In genomic region chr12:69412655-69413054, GRCh38 we compare ENCODE assay signal across 20 cellular contexts. TPM values are rescaled to one million over a fixed set of nuclear protein-coding genes. Genes with fewer than 3 reads are reported as not detected.
A peak's percentile ranks its signal among the peaks of the same experiment; 100 is the strongest.
DNase-seq lines count a peak whose midpoint lies in the region; ATAC-seq, FAIRE-seq and TF ChIP-seq lines count a peak whose summit lies in the region.
"Had no signal": no experiment of that assay in that cellular context is flagged by ENCODE, and none has a peak within 500 bp of the region (broad histone marks: within the 10 kb centered on the region; RNA-seq: fewer than 3 reads in every experiment).

No MANE protein-coding gene starts in this region.

- ATAC-seq in A549 (no peak; a peak in 1 of 6 replicates), K562 (no peak), GM18498 (IDR thresholded peaks at IDR 0.05; ENCODE audit: unreplicated experiment) (no peak)
- ATAC-seq: GM23338 had no signal

- TF ChIP-seq CTCF in A549 (IDR thresholded peaks at IDR 0.05) = no peak
- no peak for TF ChIP-seq CTCF in HEK293 (tag by site-specific recombination; IDR thresholded peaks at IDR 0.05)
- TF ChIP-seq CTCF in K562 (IDR thresholded peaks at IDR 0.05 in 2 of 3, conservative IDR thresholded peaks at IDR 0.05 in 1 of 3; ENCODE audit: insufficient read depth in 2 of 3, low read depth in 1 of 3, low read length in 3 of 3) = no peak
- no peak for TF ChIP-seq CTCF in neural progenitor cell (IDR thresholded peaks at IDR 0.05)

- no peak for TF ChIP-seq RAD21 in A549 (conservative IDR thresholded peaks at IDR 0.05 in 1 of 2, IDR thresholded peaks at IDR 0.05 in 1 of 2)
- no peak for TF ChIP-seq RAD21 in K562 (CRISPR knock-in tag; conservative IDR thresholded peaks at IDR 0.05 in 1 of 2, IDR thresholded peaks at IDR 0.05 in 1 of 2)

- no peaks in the 10 kb centered on the region for H3K9me1 ChIP-seq in K562 (ENCODE audit: control insufficient read depth, insufficient read depth, low read length)

- H3K27me3 ChIP-seq in K562 (ENCODE audit: control insufficient read depth in 2 of 2, insufficient read depth in 2 of 2, low read length in 2 of 2) (no peaks in the 10 kb centered on the region), neural progenitor cell (no peaks in the 10 kb centered on the region)

- peaks cover 8% of the 10 kb centered on the region for H3F3A ChIP-seq in neural progenitor cell (ENCODE audit: low read depth)

- H3K36me3 Mint-ChIP-seq in neural progenitor cell = peaks cover 10% of the 10 kb centered on the region

- in situ Hi-C loops in K562 (cut with MboI) = no loop called here

- H3K79me2 ChIP-seq in K562 (ENCODE audit: control insufficient read depth, insufficient read depth, low read length) (no peaks in the 10 kb centered on the region), neural progenitor cell (ENCODE audit: low read depth) (no peaks in the 10 kb centered on the region)

- H3K4me1 Mint-ChIP-seq in neural progenitor cell = peaks cover 8% of the 10 kb centered on the region

- H3K4me3 Mint-ChIP-seq in neural progenitor cell = no peak overlapping the region
- H3K4me3 Mint-ChIP-seq: CD4-positive, alpha-beta T cell; GM23338; HFFc6 had no signal

- no peak for TF ChIP-seq EP300 in A549 (IDR thresholded peaks at IDR 0.05)
- no peak for TF ChIP-seq EP300 in K562 (IDR thresholded peaks at IDR 0.05; ENCODE audit: low read length)

- H3K9ac ChIP-seq in K562 (ENCODE audit: insufficient read depth in 1 of 2, low read depth in 2 of 2, low read length in 2 of 2) (no peak overlapping the region), neural progenitor cell (no peak overlapping the region)

- 76% methylated on average over 3 of the region's 3 CpGs for WGBS in A549 (ENCODE audit: missing lambda C conversion rate)
- WGBS in K562 (ENCODE audit: insufficient coverage, low coverage, missing lambda C conversion rate) = 31% methylated on average over 3 of the region's 3 CpGs

- peaks cover 0 to 6% of the 10 kb centered on the region in 2 experiments; a peak in 2 of 3 replicates for H3K36me3 ChIP-seq in HEK293 (ENCODE audit: control insufficient read depth in 2 of 2, insufficient read depth in 1 of 2, low read length in 2 of 2)
- H3K36me3 ChIP-seq in K562 (ENCODE audit: control insufficient read depth, insufficient read depth, low read length) = no peaks in the 10 kb centered on the region
- H3K36me3 ChIP-seq in neural progenitor cell = no peaks in the 10 kb centered on the region

- intact Hi-C loops in K562 (cut with micrococcal nuclease) (loop anchor here (10.0 kb wide), 1 partner anchor 258 kb away; no protein-coding TSS in a partner anchor), posterior vena cava (cut with DNase I) (no loop called here)

- H3K4me2 ChIP-seq in A549 (no peak overlapping the region), K562 (ENCODE audit: insufficient read depth, low read length) (no peak overlapping the region), neural progenitor cell (no peak overlapping the region)
- H3K4me2 ChIP-seq: GM23338 had no signal

- peaks cover 17% of the 10 kb centered on the region for H3K4me1 ChIP-seq in A549
- H3K4me1 ChIP-seq in HEK293 (ENCODE audit: control insufficient read depth, insufficient read depth, low read length) = no peaks in the 10 kb centered on the region
- H3K4me1 ChIP-seq in K562 (replicated peaks in 1 of 2; ENCODE audit: control insufficient read depth in 2 of 2, insufficient read depth in 2 of 2, low read length in 2 of 2) = peaks cover 3 to 8% of the 10 kb centered on the region in 2 experiments; a peak in 3 of 5 replicates
- H3K4me1 ChIP-seq in neural progenitor cell = peaks cover 7% of the 10 kb centered on the region

- no TSS peak for BruUV-seq in K562 (replicated peaks; lab: Mats Ljungman, UMichigan)

- no peaks in the 10 kb centered on the region for H3K9me3 ChIP-seq in A549
- no peaks in the 10 kb centered on the region for H3K9me3 ChIP-seq in HEK293 (ENCODE audit: control insufficient read depth, insufficient read depth, low read depth, low read length)
- no peaks in the 10 kb centered on the region for H3K9me3 ChIP-seq in K562 (replicated peaks; ENCODE audit: control insufficient read depth, insufficient read depth, low read depth, low read length)
- H3K9me3 ChIP-seq in neural progenitor cell (ENCODE audit: low read depth) = no peaks in the 10 kb centered on the region

- H2AFZ ChIP-seq in K562 (ENCODE audit: low read depth, low read length) = no peak overlapping the region
- H2AFZ ChIP-seq in neural progenitor cell (replicated peaks) = no peak overlapping the region
- H2AFZ ChIP-seq: GM23338 had no signal

- peak overlapping the region; percentile 79 for H3K27ac Mint-ChIP-seq in neural progenitor cell
- H3K27ac Mint-ChIP-seq: CD4-positive, alpha-beta T cell; GM23338; HFFc6 had no signal

- H3K4me3 ChIP-seq in A549 (no peak overlapping the region), HEK293 (ENCODE audit: low read depth, low read length) (no peak overlapping the region), K562 (no peak overlapping the region), neural progenitor cell (no peak overlapping the region)
- H3K4me3 ChIP-seq: GM23338 had no signal

- peak overlapping the region in 1 of 2 experiments; percentile 30; a peak in 1 of 6 replicates for H3K27ac ChIP-seq in A549
- H3K27ac ChIP-seq in HEK293 (ENCODE audit: extremely low read depth, low read depth, low read length) = no peak overlapping the region
- H3K27ac ChIP-seq in K562 (ENCODE audit: extremely low read depth, low read depth, low read length) = no peak overlapping the region
- H3K27ac ChIP-seq in neural progenitor cell = no peak overlapping the region
- H3K27ac ChIP-seq: C4-2B had no signal

- POLR2A ChIA-PET in A549 (lab: Yijun Ruan, JAX) = no interaction called here
- POLR2A ChIA-PET in HEK293 (lab: Yijun Ruan, JAX) = no interaction called here
- POLR2A ChIA-PET in K562 (lab: Yijun Ruan, JAX) = no interaction called here

- no peak for FAIRE-seq in A549 (lab: Jason Lieb, UNC)
- FAIRE-seq in K562 (lab: Jason Lieb, UNC) = no peak
- FAIRE-seq: GM12892, H54 had no signal

- H3K27me3 Mint-ChIP-seq in neural progenitor cell (ENCODE audit: insufficient read depth, low read depth) = no peaks in the 10 kb centered on the region
- H3K27me3 Mint-ChIP-seq: CD4-positive, alpha-beta T cell had no signal

- H3K9me3 Mint-ChIP-seq in neural progenitor cell = no peaks in the 10 kb centered on the region
- H3K9me3 Mint-ChIP-seq: CD4-positive, alpha-beta T cell; GM23338; HFFc6 had no signal

- CTCF ChIA-PET in A549 (lab: Yijun Ruan, JAX) = interaction anchor here (1.0 to 1.6 kb wide), 2 partner anchors 11 to 18 kb away, joined by 3 to 4 read pairs; no protein-coding TSS in a partner anchor
- CTCF ChIA-PET in HEK293 (lab: Yijun Ruan, JAX) = no interaction called here
- CTCF ChIA-PET in K562 (lab: Yijun Ruan, JAX; ENCODE audit: low intra/inter-chr PET ratio) = interaction anchor here (0.7 kb wide), 1 partner anchor 226 kb away, joined by 6 read pairs; no protein-coding TSS in a partner anchor

- TF ChIP-seq POLR2A in A549 (IDR thresholded peaks at IDR 0.05; ENCODE audit: low read length) (no peak), K562 (conservative IDR thresholded peaks at IDR 0.05) (no peak)

- DNase-seq in A549 (ENCODE audit: low read depth in 1 of 2, low spot score in 1 of 2) = no peak
- DNase-seq in K562 (ENCODE audit: extremely low read depth in 1 of 4, low spot score in 3 of 4) = no peak
- no peak for DNase-seq in neural progenitor cell (ENCODE audit: low spot score)
- no peak for DNase-seq in Kasumi-1 (lab: John Stamatoyannopoulos, UW)
- DNase-seq in posterior vena cava (ENCODE audit: low spot score) = no peak
- DNase-seq: ACHN; AML-193; CD4-positive, alpha-beta T cell; DMS153; DMS79; GDM1; HCEC 1CT; HFFc6; KBM-7 had no signal

- H4K20me1 ChIP-seq in K562 (replicated peaks; ENCODE audit: control insufficient read depth, insufficient read depth, low read length) (no peaks in the 10 kb centered on the region), neural progenitor cell (ENCODE audit: low read depth) (no peaks in the 10 kb centered on the region)

RNA-seq across cellular contexts. Expression of gene YEATS4, which starts 53.1 kb away (rescaled TPM):
- polyA plus RNA-seq in A549 (2011; rRNA removed) = 43.4 and 70.1 TPM in 2 replicates
- polyA plus RNA-seq in A549 (2012; cell fraction: cytosol; rRNA removed) = 40.0 and 44.4 TPM in 2 replicates
- polyA plus RNA-seq in A549 (2012; cell fraction: nucleus; rRNA removed) = 41.4 and 92.6 TPM in 2 replicates
- polyA plus RNA-seq in A549 (2017; fragmentation: RNase III; extraction: RNeasy Plus Mini Kit Qiagen cat#74134 plus additional on column Dnase treatment) = 40.6 to 42.2 TPM (median 41.7 TPM) in 3 replicates
- 9.3 and 12.9 TPM in 2 replicates for polyA minus RNA-seq in A549 (2011; rRNA and poly(A)+ RNA removed)
- total RNA-seq in K562 (2011; cell fraction: chromatin; rRNA removed; ENCODE audit: low replicate concordance) = 10.0 and 21.9 TPM in 2 replicates
- total RNA-seq in K562 (2011; cell fraction: nucleolus; rRNA removed) = 10.8 and 18.6 TPM in 2 replicates
- 14.5 and 16.9 TPM in 2 replicates for total RNA-seq in K562 (2011; cell fraction: nucleoplasm; rRNA removed)
- 39.3 and 82.5 TPM in 2 replicates for total RNA-seq in K562 (2014; rRNA removed)
- total RNA-seq in K562 (2014; rRNA removed; fragmentation: Illumina TruSeq; extraction: Trizol) = 52.9 and 62.2 TPM in 2 replicates
- total RNA-seq in K562 (2015; rRNA removed; fragmentation: Illumina TruSeq; extraction: Trizol) = 41.2 and 41.3 TPM in 2 replicates
- total RNA-seq in K562 (2021) = 33.0 and 39.2 TPM in 2 replicates
- 37.8 and 50.2 TPM in 2 replicates for polyA plus RNA-seq in K562 (2011; rRNA removed)
- polyA plus RNA-seq in K562 (2011; cell fraction: cytosol; rRNA removed) = 27.5 and 29.8 TPM in 2 replicates
- polyA plus RNA-seq in K562 (2011; cell fraction: nucleus; rRNA removed) = 11.5 and 13.0 TPM in 2 replicates
- polyA plus RNA-seq in K562 (2012) = 30.1 and 43.6 TPM in 2 replicates
- 45.2 and 49.2 TPM in 2 replicates for polyA plus RNA-seq in K562 (2014; fragmentation: Illumina TruSeq; extraction: Trizol)
- 10 to 100 TPM; 25.9 to 26.3 TPM for polyA plus RNA-seq in K562 (2014; fragmentation: Nextera tagmentation; extraction: Ambion mirVana)
- 61.0 and 92.2 TPM in 2 replicates for polyA plus RNA-seq in K562 (2014; rRNA removed)
- 20.0 and 24.0 TPM in 2 replicates for polyA minus RNA-seq in K562 (2011; rRNA and poly(A)+ RNA removed)
- 22.5 and 24.1 TPM in 2 replicates for polyA minus RNA-seq in K562 (2011; cell fraction: cytosol; rRNA and poly(A)+ RNA removed)
- polyA minus RNA-seq in K562 (2011; cell fraction: nucleus; rRNA and poly(A)+ RNA removed) = 14.9 and 31.8 TPM in 2 replicates
- 93.5 and 159 TPM in 2 replicates for total RNA-seq in neural progenitor cell (ENCODE audit: low replicate concordance)
- 1 to 10 TPM; 7.7 to 8.9 TPM for total RNA-seq in posterior vena cava

RNA-seq across cellular contexts. Expression of gene FRS2, which starts 57.5 kb away (rescaled TPM):
- polyA plus RNA-seq in A549 (2011; rRNA removed) (23.5 and 28.6 TPM in 2 replicates), A549 (2017; fragmentation: RNase III; extraction: RNeasy Plus Mini Kit Qiagen cat#74134 plus additional on column Dnase treatment) (13.3 to 14.9 TPM (median 14.1 TPM) in 3 replicates), K562 (2011; rRNA removed) (8.2 and 8.8 TPM in 2 replicates), K562 (2014; fragmentation: Illumina TruSeq; extraction: Trizol) (5.3 and 6.0 TPM in 2 replicates), K562 (2014; fragmentation: Nextera tagmentation; extraction: Ambion mirVana) (1 to 10 TPM; 1.0 to 1.5 TPM), K562 (2014; rRNA removed) (3.4 and 3.7 TPM in 2 replicates)
- 5.4 and 5.8 TPM in 2 replicates for polyA plus RNA-seq in A549 (2012; cell fraction: cytosol; rRNA removed)
- polyA plus RNA-seq in A549 (2012; cell fraction: nucleus; rRNA removed) = 4.6 and 6.9 TPM in 2 replicates
- polyA minus RNA-seq in A549 (2011; rRNA and poly(A)+ RNA removed) = 23.8 and 26.8 TPM in 2 replicates
- 11.4 and 24.6 TPM in 2 replicates for total RNA-seq in K562 (2011; cell fraction: chromatin; rRNA removed; ENCODE audit: low replicate concordance)
- total RNA-seq in K562 (2011; cell fraction: nucleolus; rRNA removed) = 15.5 and 16.3 TPM in 2 replicates
- total RNA-seq in K562 (2011; cell fraction: nucleoplasm; rRNA removed) = 16.4 and 19.5 TPM in 2 replicates
- total RNA-seq in K562 (2014; rRNA removed) (3.9 and 5.8 TPM in 2 replicates), K562 (2014; rRNA removed; fragmentation: Illumina TruSeq; extraction: Trizol) (6.4 and 8.1 TPM in 2 replicates), K562 (2015; rRNA removed; fragmentation: Illumina TruSeq; extraction: Trizol) (9.1 and 9.4 TPM in 2 replicates), K562 (2021) (8.3 and 8.5 TPM in 2 replicates), neural progenitor cell (ENCODE audit: low replicate concordance) (89.0 and 128 TPM in 2 replicates), posterior vena cava (10 to 100 TPM; 35.0 to 39.1 TPM)
- 1.9 and 3.7 TPM in 2 replicates for polyA plus RNA-seq in K562 (2011; cell fraction: cytosol; rRNA removed)
- 9.8 and 12.2 TPM in 2 replicates for polyA plus RNA-seq in K562 (2011; cell fraction: nucleus; rRNA removed)
- polyA plus RNA-seq in K562 (2012) = 4.3 TPM in 2 replicates
- 17.4 and 20.9 TPM in 2 replicates for polyA minus RNA-seq in K562 (2011; rRNA and poly(A)+ RNA removed)
- 4.6 and 5.4 TPM in 2 replicates for polyA minus RNA-seq in K562 (2011; cell fraction: cytosol; rRNA and poly(A)+ RNA removed)
- polyA minus RNA-seq in K562 (2011; cell fraction: nucleus; rRNA and poly(A)+ RNA removed) = 20.5 and 23.0 TPM in 2 replicates
